ENCODE assay signal across 8 cellular contexts in the genomic region with DNA sequence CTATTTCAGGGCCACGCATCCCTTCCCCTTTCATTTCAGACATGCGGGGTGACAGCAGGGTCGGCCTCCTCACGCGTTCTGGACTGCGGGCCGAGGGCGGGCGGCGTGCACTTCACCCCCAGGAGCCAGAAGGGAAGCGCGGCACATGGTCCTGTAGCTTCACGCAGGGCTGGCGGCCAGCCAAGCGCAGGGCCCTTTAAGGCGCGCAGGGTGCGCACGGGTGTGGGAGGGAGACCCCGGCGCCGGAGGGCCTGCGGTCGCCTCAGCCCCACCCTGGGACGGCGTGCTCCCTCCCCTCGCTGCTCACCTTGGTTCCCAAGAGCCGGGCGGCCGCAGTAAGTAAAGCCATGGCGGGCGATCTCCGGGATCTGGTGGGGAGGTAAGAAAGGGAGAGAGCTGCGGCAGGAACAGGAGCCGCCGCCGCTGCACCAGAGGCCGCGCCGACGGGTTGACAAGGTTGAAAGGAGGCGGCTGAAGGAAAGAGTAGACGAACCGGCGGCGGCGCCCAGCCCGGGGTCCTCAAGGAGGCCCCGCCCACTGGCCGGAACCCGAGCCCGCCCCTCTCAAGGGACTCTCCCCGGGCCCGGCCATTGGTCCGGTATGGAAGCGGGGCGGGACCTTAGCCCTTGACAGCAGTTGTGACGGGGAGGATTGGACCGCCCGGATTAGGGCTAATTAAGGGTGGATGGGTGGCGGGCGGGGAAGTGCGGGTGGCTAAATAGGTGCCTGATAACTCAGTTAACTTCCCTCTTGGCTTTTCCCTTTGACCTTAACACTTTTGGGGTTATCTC. TPM values are rescaled to one million over a fixed set of nuclear protein-coding genes. Genes with fewer than 3 reads are reported as not detected.
A peak's percentile ranks its signal among the peaks of the same experiment; 100 is the strongest.
DNase-seq lines count a peak whose midpoint lies in the region; ATAC-seq and TF ChIP-seq lines count a peak whose summit lies in the region.

A gene (minus strand): TSS at position 478 of the 791 bp plus-strand sequence. CDS start 129 bp downstream, at position 349.

- POLR2A ChIA-PET in activated B cell treated with CpG ODN at 0.5 μM for 24 hours (lab: Charles Lee), result interaction anchor here (0.5 to 3.2 kb wide), 19 partner anchors 9 to 811 kb away, joined by 3 to 18 read pairs (median 5); a partner anchor contains a TSS

- H3K27ac Mint-ChIP-seq in activated B cell treated with CpG ODN at 0.5 μM for 24 hours (peak within 1 kb of the TSS; percentile 97), immature natural killer cell (peak within 1 kb of the TSS; percentile 98 to 99 (median 98))

- intact Hi-C loops in activated B cell treated with CpG ODN at 0.5 μM for 24 hours (cut with micrococcal nuclease), result loop anchor here (1.0 to 2.0 kb wide), 14 partner anchors 13 to 327 kb away; a partner anchor contains a TSS
- intact Hi-C loops in spleen (cut with DNase I; ENCODE audit: low total_unique reads), result no loop called here

- peaks cover 25% of the 10 kb centered on the region for H3K36me3 Mint-ChIP-seq in activated B cell treated with CpG ODN at 0.5 μM for 24 hours (ENCODE audit: low read depth)
- no peaks in the 10 kb centered on the region for H3K36me3 Mint-ChIP-seq in immature natural killer cell

- H3K4me3 ChIP-seq in spleen, result peak within 1 kb of the TSS; percentile 84 to 95 (median 94)

- ATAC-seq in HG03196 (IDR thresholded peaks at IDR 0.05; ENCODE audit: unreplicated experiment), result peak; percentile 89
- ATAC-seq in activated B cell treated with CpG ODN at 0.5 μM for 24 hours (ENCODE audit: low read depth), result peak; percentile 96

- peak within 1 kb of the TSS; percentile 96 for H3K27ac ChIP-seq in caudate nucleus (ENCODE audit: low read depth, low read length)
- H3K27ac ChIP-seq in spleen, result peak within 1 kb of the TSS; percentile 91 to 99 (median 95)

- H3K4me1 Mint-ChIP-seq in activated B cell treated with CpG ODN at 0.5 μM for 24 hours, result peaks cover 59% of the 10 kb centered on the region
- H3K4me1 Mint-ChIP-seq in immature natural killer cell, result peaks cover 48 to 65% of the 10 kb centered on the region in 2 donors

- in situ Hi-C loops in GM18951 (cut with MboI; ENCODE audit: low sequenced_read_pairs, unreplicated experiment), result no loop called here

- peak; percentile 82 for TF ChIP-seq POLR2A in GM18951 (IDR thresholded peaks at IDR 0.05; ENCODE audit: extremely low read depth, insufficient read depth, insufficient read length)
- peak in 2 of 3 donors; percentile 4 to 13 for TF ChIP-seq POLR2A in spleen (IDR thresholded peaks at IDR 0.05)

- H3K9me3 Mint-ChIP-seq in activated B cell treated with CpG ODN at 0.5 μM for 24 hours (no peaks in the 10 kb centered on the region), immature natural killer cell (no peaks in the 10 kb centered on the region)

- H3K4me1 ChIP-seq in spleen, result peaks cover 25 to 75% (median 65%) of the 10 kb centered on the region in 6 donors

- peak; percentile 98 for DNase-seq in AG08395 (ENCODE audit: low spot score)
- peak; percentile 99 for DNase-seq in NCI-H345 (lab: John Stamatoyannopoulos, UW)
- DNase-seq in activated B cell treated with CpG ODN at 0.5 μM for 24 hours, result peak; percentile 97
- peak; percentile 52 to 99 (median 96) for DNase-seq in caudate nucleus (lab: John Stamatoyannopoulos, UW)
- peak; percentile 99 for DNase-seq in immature natural killer cell
- peak; percentile 100 for DNase-seq in spleen

- peak within 1 kb of the TSS; percentile 96 for H3K4me3 Mint-ChIP-seq in activated B cell treated with CpG ODN at 0.5 μM for 24 hours
- peak within 1 kb of the TSS; percentile 94 to 96 (median 94) for H3K4me3 Mint-ChIP-seq in immature natural killer cell

- CTCF ChIA-PET in activated B cell treated with CpG ODN at 0.5 μM for 24 hours (lab: Charles Lee), result no interaction called here

- TF ChIP-seq CTCF in activated B cell treated with CpG ODN at 0.5 μM for 24 hours (IDR thresholded peaks at IDR 0.05) (no peak), spleen (IDR thresholded peaks at IDR 0.05 in 8 of 11, conservative IDR thresholded peaks at IDR 0.05 in 3 of 11) (peak in 1 of 11 experiments; percentile 41)

- peaks cover 0 to 51% (median 0%) of the 10 kb centered on the region in 6 donors for H3K36me3 ChIP-seq in spleen

- H3K27me3 Mint-ChIP-seq in activated B cell treated with CpG ODN at 0.5 μM for 24 hours (no peaks in the 10 kb centered on the region), immature natural killer cell (ENCODE audit: low read depth in 3 of 3) (peaks cover 0 to 3% (median 2%) of the 10 kb centered on the region in 3 donors)

- no peaks in the 10 kb centered on the region for H3K9me3 ChIP-seq in spleen

- no peaks in the 10 kb centered on the region for H3K27me3 ChIP-seq in spleen (replicated peaks in 1 of 7)

- WGBS in spleen, 5 donors, result 0 to 2% (median 0%) methylated on average over 39 to 63 of the region's 63 CpGs

RNA-seq across cellular contexts. Expression of the gene that starts here (rescaled TPM):
- total RNA-seq in activated B cell treated with CpG ODN at 0.5 μM for 24 hours (229 and 233 TPM in 2 replicates), spleen (100 to 1,000 TPM; 115 to 141 (median 132) TPM)
- polyA plus RNA-seq in immature natural killer cell (10 to 100 TPM; 41.7 to 82.2 (median 67.3) TPM), spleen (10 to 100 TPM; 35.6 to 45.8 (median 36.6) TPM)

Comparison
In these comparisons a context has a peak if more than half of its experiments do, and no peak if none do; other contexts are left out.
1. Peak in every context shown above with its lines: DNase-seq, ATAC-seq, H3K4me3 ChIP-seq and H3K27ac ChIP-seq.